ENCODE assay signal across 2 cellular contexts in the genomic region with DNA sequence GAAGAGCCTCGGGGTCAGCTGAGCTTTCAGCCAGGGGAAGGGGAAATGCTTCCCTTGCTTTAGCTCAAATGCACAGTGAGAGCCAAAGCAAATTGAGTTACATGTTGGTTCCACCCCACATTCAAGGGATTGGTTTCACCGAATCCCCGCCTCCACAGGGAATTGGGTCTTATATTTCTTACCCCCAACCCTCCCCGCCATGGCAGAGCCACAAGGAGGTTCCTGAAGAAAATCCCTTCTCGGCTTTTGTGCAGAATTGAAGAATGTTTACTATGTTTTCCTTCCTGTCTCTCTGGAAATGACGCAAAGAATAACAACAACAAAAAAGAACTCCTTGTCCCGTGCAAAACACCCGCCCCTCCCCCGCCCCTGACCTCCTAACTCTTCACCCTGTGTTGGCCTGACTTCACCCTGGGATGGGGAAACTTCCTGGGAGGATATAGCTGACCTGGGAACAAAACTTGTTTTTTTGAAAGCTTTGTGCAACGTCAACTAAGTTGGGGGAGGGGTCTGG.
TF ChIP-seq lines count a peak whose summit lies in the region.

No MANE protein-coding gene starts in this region.

TF ChIP-seq in H1, 55 proteins besides CTCF, POLR2A, EP300 and RAD21:
- TF ChIP-seq ASH2L (IDR thresholded peaks at IDR 0.05; ENCODE audit: low read length) (peak; percentile 87), BACH1 (IDR thresholded peaks at IDR 0.05; ENCODE audit: low read length) (no peak), CEBPB (IDR thresholded peaks at IDR 0.05; ENCODE audit: low read depth, low read length) (0 out of 2 replicates have a peak, but pooled peaks have one; percentile 25), RXRA (IDR thresholded peaks at IDR 0.05; ENCODE audit: insufficient read depth, low read depth, low read length) (peak; percentile 77; the same call in 1 of the 2 replicates), RBBP5 (IDR thresholded peaks at IDR 0.05; ENCODE audit: borderline replicate concordance, low read depth, low read length) (peak; percentile 57; the same call in 1 of the 2 replicates), SP1 (IDR thresholded peaks at IDR 0.05; ENCODE audit: low read depth, low read length) (peak; percentile 47; the same call in 1 of the 2 replicates), CTBP2 (IDR thresholded peaks at IDR 0.05; ENCODE audit: borderline replicate concordance, insufficient read depth, insufficient read length, low read length) (no peak)

TF ChIP-seq in HepG2, 621 proteins besides CTCF, POLR2A, EP300 and RAD21:
- TF ChIP-seq ERF (CRISPR knock-in tag; IDR thresholded peaks at IDR 0.05) (no peak), ZNF329 (CRISPR knock-in tag; IDR thresholded peaks at IDR 0.05; ENCODE audit: low read depth) (no peak), ZBTB38 (CRISPR knock-in tag; IDR thresholded peaks at IDR 0.05) (no peak), SP2 (CRISPR knock-in tag; IDR thresholded peaks at IDR 0.05) (no peak)
- TF ChIP-seq, protein P1, sequence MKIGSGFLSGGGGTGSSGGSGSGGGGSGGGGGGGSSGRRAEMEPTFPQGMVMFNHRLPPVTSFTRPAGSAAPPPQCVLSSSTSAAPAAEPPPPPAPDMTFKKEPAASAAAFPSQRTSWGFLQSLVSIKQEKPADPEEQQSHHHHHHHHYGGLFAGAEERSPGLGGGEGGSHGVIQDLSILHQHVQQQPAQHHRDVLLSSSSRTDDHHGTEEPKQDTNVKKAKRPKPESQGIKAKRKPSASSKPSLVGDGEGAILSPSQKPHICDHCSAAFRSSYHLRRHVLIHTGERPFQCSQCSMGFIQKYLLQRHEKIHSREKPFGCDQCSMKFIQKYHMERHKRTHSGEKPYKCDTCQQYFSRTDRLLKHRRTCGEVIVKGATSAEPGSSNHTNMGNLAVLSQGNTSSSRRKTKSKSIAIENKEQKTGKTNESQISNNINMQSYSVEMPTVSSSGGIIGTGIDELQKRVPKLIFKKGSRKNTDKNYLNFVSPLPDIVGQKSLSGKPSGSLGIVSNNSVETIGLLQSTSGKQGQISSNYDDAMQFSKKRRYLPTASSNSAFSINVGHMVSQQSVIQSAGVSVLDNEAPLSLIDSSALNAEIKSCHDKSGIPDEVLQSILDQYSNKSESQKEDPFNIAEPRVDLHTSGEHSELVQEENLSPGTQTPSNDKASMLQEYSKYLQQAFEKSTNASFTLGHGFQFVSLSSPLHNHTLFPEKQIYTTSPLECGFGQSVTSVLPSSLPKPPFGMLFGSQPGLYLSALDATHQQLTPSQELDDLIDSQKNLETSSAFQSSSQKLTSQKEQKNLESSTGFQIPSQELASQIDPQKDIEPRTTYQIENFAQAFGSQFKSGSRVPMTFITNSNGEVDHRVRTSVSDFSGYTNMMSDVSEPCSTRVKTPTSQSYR (CRISPR knock-in tag; IDR thresholded peaks at IDR 0.05; ENCODE audit: borderline replicate concordance) = peak; percentile 11; the same call in 1 of the 2 replicates
